In genomic region chr1:235068155-235069121, GRCh38 we compare ENCODE assay signal across 8 cellular contexts.
A peak's percentile ranks its signal among the peaks of the same experiment; 100 is the strongest.
DNase-seq lines count a peak whose midpoint lies in the region; ATAC-seq and TF ChIP-seq lines count a peak whose summit lies in the region.

No MANE protein-coding gene starts in this region.

- no peak overlapping the region for H3K27ac Mint-ChIP-seq in nephron progenitor cell

- H3K4me3 Mint-ChIP-seq in nephron progenitor cell = no peak overlapping the region

- peaks cover 12% of the 10 kb centered on the region for H3K4me1 ChIP-seq in rectal smooth muscle tissue (ENCODE audit: control insufficient read depth, insufficient read depth, low read length)

- peaks cover 56% of the 10 kb centered on the region for H3K4me1 Mint-ChIP-seq in nephron progenitor cell

- no peaks in the 10 kb centered on the region for H3K36me3 ChIP-seq in rectal smooth muscle tissue (ENCODE audit: control insufficient read depth, insufficient read depth, low read length)

- DNase-seq in CD1c-positive myeloid dendritic cell (ENCODE audit: extremely low spot score) (peak; percentile 28), RKO (ENCODE audit: low spot score) (peak; percentile 73), fibroblast of mammary gland (ENCODE audit: low read depth) (peak; percentile 98), nephron progenitor cell (no peak), SIG-M5 (lab: John Stamatoyannopoulos, UW) (no peak)
- DNase-seq in activated naive CD4-positive, alpha-beta T cell treated with anti-CD3 and anti-CD28 coated beads, Interleukin-2, amount 50 U/mL, for 16 hours = no peak

- peak overlapping the region; percentile 47 for H3K27ac ChIP-seq in rectal smooth muscle tissue (ENCODE audit: low read depth, low read length)

- no peaks in the 10 kb centered on the region for H3K27me3 ChIP-seq in rectal smooth muscle tissue (ENCODE audit: control insufficient read depth, insufficient read depth, low read length)

- H3K9me3 Mint-ChIP-seq in nephron progenitor cell = no peaks in the 10 kb centered on the region

- ATAC-seq in HG03432 (IDR thresholded peaks at IDR 0.05; ENCODE audit: unreplicated experiment) = no peak

- no peak for TF ChIP-seq CTCF in fibroblast of mammary gland (conservative IDR thresholded peaks at IDR 0.05; ENCODE audit: control insufficient read depth, insufficient read depth, low read depth, low read length)
- TF ChIP-seq CTCF in nephron progenitor cell (IDR thresholded peaks at IDR 0.05) = no peak

- no peak overlapping the region for H3K9ac ChIP-seq in rectal smooth muscle tissue (ENCODE audit: low read length)

- H3K36me3 Mint-ChIP-seq in nephron progenitor cell (ENCODE audit: low read depth) = no peaks in the 10 kb centered on the region

- H3K4me3 ChIP-seq in fibroblast of mammary gland (ENCODE audit: control insufficient read depth, low read depth, low read length) = no peak overlapping the region
- peak overlapping the region; percentile 11 for H3K4me3 ChIP-seq in rectal smooth muscle tissue (ENCODE audit: low read length)

- peaks cover 7% of the 10 kb centered on the region for H3K27me3 Mint-ChIP-seq in nephron progenitor cell (ENCODE audit: low read depth, poor library complexity)

Comparison
In these comparisons a context has a peak if more than half of its experiments do, and no peak if none do; other contexts are left out.
1. DNase-seq: peak in CD1c-positive myeloid dendritic cell (single experiment), RKO (single experiment) and fibroblast of mammary gland (single experiment); none in activated naive CD4-positive, alpha-beta T cell treated with anti-CD3 and anti-CD28 coated beads, Interleukin-2, amount 50 U/mL, for 16 hours (single experiment), nephron progenitor cell (single experiment) and SIG-M5 (single experiment).